ENCODE assay signal across 23 cellular contexts in genomic region chr5:145473032-145473642, GRCh38.
DNase-seq lines count a peak whose midpoint lies in the region; ATAC-seq, FAIRE-seq and TF ChIP-seq lines count a peak whose summit lies in the region.
"Had no signal": no experiment of that assay in that cellular context is flagged by ENCODE, and none has a peak within 500 bp of the region (broad histone marks: within the 10 kb centered on the region; RNA-seq: fewer than 3 reads in every experiment).

No MANE protein-coding gene starts in this region.

- intact Hi-C loops in transverse colon (cut with DNase I; ENCODE audit: low total_unique reads), result no loop called here

- H2BK5ac ChIP-seq in mesenchymal stem cell (ENCODE audit: low read depth, low read length, poor library complexity, severe bottlenecking), result no peak overlapping the region

- H3K4ac ChIP-seq in mesenchymal stem cell (ENCODE audit: low read depth in 1 of 2, low read length in 2 of 2), result no peak overlapping the region

- H3K14ac ChIP-seq in mesenchymal stem cell (ENCODE audit: low read length in 2 of 2), result no peak overlapping the region

- TF ChIP-seq CTCF in HEK293 (tag by site-specific recombination; IDR thresholded peaks at IDR 0.05), result no peak
- no peak for TF ChIP-seq CTCF in bronchial epithelial cell (IDR thresholded peaks at IDR 0.05; ENCODE audit: insufficient read depth, low read length, severe bottlenecking)
- TF ChIP-seq CTCF in transverse colon (IDR thresholded peaks at IDR 0.05), result no peak

- no peak overlapping the region for H3K4me2 ChIP-seq in mesenchymal stem cell (ENCODE audit: low read length, poor library complexity, severe bottlenecking)
- H3K4me2 ChIP-seq: KMS-11 had no signal

- in situ Hi-C loops in transverse colon (cut with MboI; ENCODE audit: low pct_ligation_motif_present in 1 of 4, low pct_unique_long_range_greater_than_20kb in 1 of 4, low sequenced_read_pairs in 3 of 4), result no loop called here

- H2BK12ac ChIP-seq in mesenchymal stem cell (ENCODE audit: low read length in 2 of 2), result no peak overlapping the region

- H3K4me3 ChIP-seq in HEK293 (ENCODE audit: low read depth, low read length) (no peak overlapping the region), bronchial epithelial cell (ENCODE audit: low read depth, low read length) (no peak overlapping the region), mesenchymal stem cell (ENCODE audit: insufficient read depth in 1 of 2, low read depth in 1 of 2, low read length in 2 of 2) (no peak overlapping the region), transverse colon (no peak overlapping the region)
- H3K4me3 ChIP-seq: SK-N-MC had no signal

- DNase-seq in NCI-H345 (lab: John Stamatoyannopoulos, UW), result peak; percentile 10
- DNase-seq in NCI-H345 treated with DMSO at 0.1 percent for 48 hours (lab: John Stamatoyannopoulos, UW; ENCODE audit: unreplicated experiment), result no peak
- peak; percentile 54 for DNase-seq in bronchial epithelial cell (ENCODE audit: low read depth)
- peak; percentile 28 for DNase-seq in mesenchymal stem cell
- no peak for DNase-seq in LoVo (ENCODE audit: low spot score)
- DNase-seq in transverse colon, result no peak
- DNase-seq: COR-L47, DMS79, NCI-H1105 treated with DMSO at 0.1 percent for 48 hours, NCI-H1930, NCI-H524 treated with DMSO at 0.1 percent for 48 hours had no signal

- no CpG with 5 or more reads among the region's 3 CpGs for WGBS in mesenchymal stem cell
- 74 to 86% methylated on average over 3 of the region's 3 CpGs for WGBS in transverse colon (ENCODE audit: low coverage in 1 of 2), 2 donors

- H2BK15ac ChIP-seq in mesenchymal stem cell (ENCODE audit: low read depth, poor library complexity, severe bottlenecking), result no peak overlapping the region

- H3K36me3 ChIP-seq in HEK293 (ENCODE audit: control insufficient read depth in 2 of 2, insufficient read depth in 1 of 2, low read length in 2 of 2) (no peaks in the 10 kb centered on the region), bronchial epithelial cell (ENCODE audit: control insufficient read depth, insufficient read depth, low read length) (no peaks in the 10 kb centered on the region), mesenchymal stem cell (ENCODE audit: control insufficient read depth in 1 of 2, insufficient read depth in 2 of 2, low read depth in 1 of 2, low read length in 2 of 2) (no peaks in the 10 kb centered on the region), transverse colon (no peaks in the 10 kb centered on the region)

- H2AK5ac ChIP-seq in mesenchymal stem cell (ENCODE audit: low read length, severe bottlenecking), result no peak overlapping the region

- no peak overlapping the region for H3K18ac ChIP-seq in mesenchymal stem cell (ENCODE audit: low read depth in 1 of 2, low read length in 2 of 2)

- H3K9ac ChIP-seq in mesenchymal stem cell (ENCODE audit: low read length), result no peak overlapping the region
- H3K9ac ChIP-seq: KMS-11 had no signal

- no peak overlapping the region for H2BK120ac ChIP-seq in mesenchymal stem cell (ENCODE audit: low read depth, low read length)

- H3K27me3 ChIP-seq in bronchial epithelial cell (ENCODE audit: control insufficient read depth, insufficient read depth, low read length) (no peaks in the 10 kb centered on the region), mesenchymal stem cell (ENCODE audit: control insufficient read depth in 1 of 2, insufficient read depth in 1 of 2, low read length in 2 of 2) (no peaks in the 10 kb centered on the region), transverse colon (no peaks in the 10 kb centered on the region)

- no peak overlapping the region for H2AFZ ChIP-seq in mesenchymal stem cell (ENCODE audit: low read depth, low read length)

- H3K9me3 ChIP-seq in HEK293 (ENCODE audit: control insufficient read depth, insufficient read depth, low read depth, low read length), result no peaks in the 10 kb centered on the region
- no peaks in the 10 kb centered on the region for H3K9me3 ChIP-seq in mesenchymal stem cell (ENCODE audit: control insufficient read depth, low read length)
- H3K9me3 ChIP-seq in transverse colon, result no peaks in the 10 kb centered on the region

- no peak for FAIRE-seq in bronchial epithelial cell (lab: Jason Lieb, UNC)
- FAIRE-seq: A204.1, G401.6, GM12891, GM19239 had no signal

- H3K23ac ChIP-seq in mesenchymal stem cell (ENCODE audit: low read length in 2 of 2), result no peak overlapping the region

- H3K27ac ChIP-seq in HEK293 (ENCODE audit: extremely low read depth, low read depth, low read length) (no peak overlapping the region), mesenchymal stem cell (ENCODE audit: low read length, poor library complexity, severe bottlenecking) (no peak overlapping the region), transverse colon (no peak overlapping the region)
- H3K27ac ChIP-seq: HL-60, KMS-11, SK-N-MC had no signal

- no peak for ATAC-seq in HG02623 (IDR thresholded peaks at IDR 0.05; ENCODE audit: unreplicated experiment)
- ATAC-seq: HCT116, Panc1, Right ventricle myocardium inferior had no signal

- TF ChIP-seq POLR2A in transverse colon (IDR thresholded peaks at IDR 0.05), result no peak

- no peak overlapping the region for H4K91ac ChIP-seq in mesenchymal stem cell (ENCODE audit: low read length)

- no peak overlapping the region for H4K8ac ChIP-seq in mesenchymal stem cell (ENCODE audit: low read length)

- POLR2A ChIA-PET in HEK293 (lab: Yijun Ruan, JAX), result no interaction called here

- H3K4me1 ChIP-seq in HEK293 (ENCODE audit: control insufficient read depth, insufficient read depth, low read length) (no peaks in the 10 kb centered on the region), mesenchymal stem cell (ENCODE audit: control insufficient read depth, insufficient read depth, low read depth, low read length) (no peaks in the 10 kb centered on the region), transverse colon (peaks cover 0 to 3% (median 0%) of the 10 kb centered on the region in 4 donors)

- TF ChIP-seq EP300 in transverse colon (IDR thresholded peaks at IDR 0.05; ENCODE audit: low read depth), result no peak

- CTCF ChIA-PET in HEK293 (lab: Yijun Ruan, JAX), result no interaction called here

- no peaks in the 10 kb centered on the region for H3K79me1 ChIP-seq in mesenchymal stem cell (replicated peaks; ENCODE audit: low read length, poor library complexity, severe bottlenecking)

TF ChIP-seq in HEK293, 187 proteins besides CTCF, POLR2A, EP300 and RAD21:
- TF ChIP-seq MEIS1 (CRISPR knock-in tag; IDR thresholded peaks at IDR 0.05; ENCODE audit: borderline replicate concordance) (no peak), ATF2 (tag by site-specific recombination; IDR thresholded peaks at IDR 0.05; ENCODE audit: low read depth) (peak; percentile 72)

Comparison
In these comparisons a context has a peak if more than half of its experiments do, and no peak if none do; other contexts are left out.
1. DNase-seq: peak in NCI-H345 (single experiment), bronchial epithelial cell (single experiment) and mesenchymal stem cell (single experiment); none in NCI-H345 treated with DMSO at 0.1 percent for 48 hours (single experiment), LoVo (single experiment) and transverse colon (single experiment).